In the genomic region with DNA sequence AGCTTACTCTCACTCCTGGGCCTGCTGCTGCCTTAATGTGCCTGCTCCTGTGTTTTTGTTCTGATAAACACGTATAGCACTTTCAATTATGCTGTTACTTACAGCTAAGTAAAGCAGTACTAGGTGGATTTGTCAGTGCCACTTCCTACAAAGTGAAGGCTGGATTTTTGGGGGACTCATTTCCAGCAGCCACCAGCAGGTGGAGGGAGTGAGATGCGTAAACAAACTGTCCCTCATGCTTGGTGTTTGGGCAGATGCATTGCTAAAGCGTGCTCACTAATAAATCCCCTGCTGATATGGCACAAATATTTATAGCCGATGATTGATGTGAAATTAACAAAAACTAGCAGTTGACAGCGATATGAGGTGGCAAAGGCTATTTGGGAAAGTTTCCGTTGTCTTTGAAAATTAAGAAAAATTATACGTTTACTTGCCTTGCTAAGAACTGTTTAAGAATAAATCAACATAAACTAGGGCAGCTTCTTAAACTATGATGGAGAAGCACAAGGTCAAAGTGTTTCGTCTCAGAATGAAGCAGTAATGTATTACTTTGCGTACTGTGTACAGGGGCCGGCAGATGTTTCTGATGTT, we compare ENCODE assay signal across 8 cellular contexts.
DNase-seq lines count a peak whose midpoint lies in the region; ATAC-seq, FAIRE-seq and TF ChIP-seq lines count a peak whose summit lies in the region.

No MANE protein-coding gene starts in this region.

- intact Hi-C loops in pancreas (cut with DNase I): loop anchor here in 2 of 3 donors (5.0 to 10.0 kb wide), 2 partner anchors 152 to 461 kb away; no protein-coding TSS in a partner anchor

- H3K27ac ChIP-seq in CD8-positive, alpha-beta memory T cell (ENCODE audit: low read depth, low read length): no peak overlapping the region
- H3K27ac ChIP-seq in GM23248 (no peak overlapping the region), foreskin keratinocyte (no peak overlapping the region), pancreas (no peak overlapping the region)

- TF ChIP-seq CTCF in foreskin keratinocyte (conservative IDR thresholded peaks at IDR 0.05) (peak; percentile 84), pancreas (IDR thresholded peaks at IDR 0.05) (peak; percentile 54 to 80 (median 60))

- no peak overlapping the region for H3K27ac Mint-ChIP-seq in CD8-positive, alpha-beta memory T cell

- H3K4me2 ChIP-seq in GM23248 (ENCODE audit: unreplicated experiment): no peak overlapping the region

- no peak overlapping the region for H2AFZ ChIP-seq in GM23248

- H3K36me3 ChIP-seq in CD8-positive, alpha-beta memory T cell (ENCODE audit: insufficient read depth, low read length): no peaks in the 10 kb centered on the region
- H3K36me3 ChIP-seq in GM23248 (ENCODE audit: low read depth): no peaks in the 10 kb centered on the region
- no peaks in the 10 kb centered on the region for H3K36me3 ChIP-seq in pancreas

- peak; percentile 56 for FAIRE-seq in pancreas (lab: Jason Lieb, UNC)

- H3K9ac ChIP-seq in GM23248: no peak overlapping the region

- H3K27me3 Mint-ChIP-seq in CD8-positive, alpha-beta memory T cell: no peaks in the 10 kb centered on the region

- no peaks in the 10 kb centered on the region for H3K4me1 Mint-ChIP-seq in CD8-positive, alpha-beta memory T cell

- peaks cover 0 to 1% (median 0%) of the 10 kb centered on the region in 3 donors for H3K36me3 Mint-ChIP-seq in CD8-positive, alpha-beta memory T cell

- no peaks in the 10 kb centered on the region for H3F3A ChIP-seq in GM23248 (ENCODE audit: insufficient read depth)

- DNase-seq in CD8-positive, alpha-beta memory T cell: peak in 3 of 5 donors; percentile 16 to 27 (median 17)
- DNase-seq in GM23248: peak; percentile 88
- DNase-seq in NCI-H524 treated with DMSO at 0.1 percent for 48 hours (lab: John Stamatoyannopoulos, UW): peak; percentile 40
- peak; percentile 61 for DNase-seq in activated CD8-positive, alpha-beta memory T cell treated with anti-CD3 and anti-CD28 coated beads, Interleukin-2, amount 50 U/mL, for 48 hours
- DNase-seq in foreskin keratinocyte: peak in 1 of 2 donors; percentile 52
- DNase-seq in pancreas: peak in 4 of 6 donors; percentile 31 to 74 (median 50)

- H3K27me3 ChIP-seq in CD8-positive, alpha-beta memory T cell (ENCODE audit: insufficient read depth, low read length, poor library complexity, severe bottlenecking): no peaks in the 10 kb centered on the region
- no peaks in the 10 kb centered on the region for H3K27me3 ChIP-seq in GM23248 (replicated peaks; ENCODE audit: insufficient read depth)
- H3K27me3 ChIP-seq in foreskin keratinocyte: no peaks in the 10 kb centered on the region
- H3K27me3 ChIP-seq in pancreas: no peaks in the 10 kb centered on the region

- POLR2A ChIA-PET in CD8-positive, alpha-beta memory T cell (lab: Charles Lee): no interaction called here

- no peaks in the 10 kb centered on the region for H3K9me3 ChIP-seq in CD8-positive, alpha-beta memory T cell (ENCODE audit: low read length)
- H3K9me3 ChIP-seq in GM23248 (ENCODE audit: low read depth) (no peaks in the 10 kb centered on the region), pancreas (no peaks in the 10 kb centered on the region)

- CTCF ChIA-PET in CD8-positive, alpha-beta memory T cell (lab: Charles Lee): interaction anchor here (1.4 kb wide), 1 partner anchor 150 kb away, joined by 5 read pairs; no protein-coding TSS in a partner anchor

- no peaks in the 10 kb centered on the region for H3K9me2 ChIP-seq in GM23248 (ENCODE audit: insufficient read depth)

- no peaks in the 10 kb centered on the region for H3K4me1 ChIP-seq in CD8-positive, alpha-beta memory T cell (ENCODE audit: insufficient read depth, low read length)
- H3K4me1 ChIP-seq in GM23248 (ENCODE audit: insufficient read depth) (no peaks in the 10 kb centered on the region), foreskin keratinocyte (no peaks in the 10 kb centered on the region), pancreas (no peaks in the 10 kb centered on the region)

- H3K9me3 Mint-ChIP-seq in CD8-positive, alpha-beta memory T cell: peaks cover 0 to under 1% (median 0%) of the 10 kb centered on the region in 5 donors

- WGBS in GM23248 (ENCODE audit: low coverage in 1 of 2, low lambda C conversion rate in 2 of 2, missing lambda C conversion rate in 2 of 2), 2 experiments: 9 to 16% methylated on average over 10 of the region's 10 CpGs
- WGBS in pancreas, 2 donors: 48 to 50% methylated on average over 10 of the region's 10 CpGs

- no peaks in the 10 kb centered on the region for H4K20me1 ChIP-seq in GM23248 (ENCODE audit: insufficient read depth)

- no peak overlapping the region for H3K4me3 ChIP-seq in CD8-positive, alpha-beta memory T cell (ENCODE audit: low read length)
- no peak overlapping the region for H3K4me3 ChIP-seq in GM23248
- no peak overlapping the region for H3K4me3 ChIP-seq in pancreas

- in situ Hi-C loops in GM23248 (cut with MboI): no loop called here

- ATAC-seq in foreskin keratinocyte (peak; percentile 68), pancreas (peak; percentile 42 to 80 (median 78)), HG03521 (IDR thresholded peaks at IDR 0.05; ENCODE audit: unreplicated experiment) (no peak), HG03469 (IDR thresholded peaks at IDR 0.05; ENCODE audit: unreplicated experiment) (no peak)

- H3K79me2 ChIP-seq in GM23248 (ENCODE audit: insufficient read depth): peaks cover 63% of the 10 kb centered on the region

- no peak overlapping the region for H3K4me3 Mint-ChIP-seq in CD8-positive, alpha-beta memory T cell

Comparison
In these comparisons a context has a peak if more than half of its experiments do, and no peak if none do; other contexts are left out.
1. ATAC-seq: peak in foreskin keratinocyte (single experiment) and pancreas (4 of 4); none in HG03521 (single experiment) and HG03469 (single experiment).